1 cellular context compared by ENCODE assay signal in the genomic region with DNA sequence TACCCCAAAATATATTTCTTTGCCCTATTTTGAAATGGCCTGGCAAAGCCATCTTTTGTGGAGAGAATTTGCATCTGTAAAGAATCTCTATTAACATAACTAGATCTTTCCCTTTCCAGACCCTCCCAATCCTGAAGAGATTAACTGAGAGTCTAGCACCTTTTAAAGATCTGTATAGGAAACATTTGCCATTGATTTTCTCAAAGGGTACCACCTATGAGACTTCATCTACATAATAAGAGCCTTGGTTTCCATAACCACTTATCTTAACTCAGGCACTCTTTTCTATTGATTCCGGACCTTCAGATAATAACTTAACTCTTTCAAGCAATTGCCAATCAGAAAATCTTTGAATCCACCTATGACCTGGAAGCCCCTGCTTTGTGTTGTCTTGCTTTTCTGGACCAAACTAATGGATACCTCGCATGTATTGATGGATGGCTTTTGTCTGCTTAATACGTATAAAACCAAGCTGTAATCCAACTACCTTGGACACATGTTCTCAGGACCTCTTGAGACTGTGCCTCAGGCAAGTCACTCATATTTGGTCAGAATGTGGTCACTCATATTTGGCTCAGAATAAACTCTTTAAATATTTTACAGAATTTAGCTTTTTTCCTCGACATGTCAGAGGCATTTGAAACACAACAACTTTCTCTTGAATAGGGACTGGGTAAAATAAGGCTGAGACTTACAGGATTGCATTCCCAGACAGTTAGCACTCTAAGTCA.
TF ChIP-seq lines count a peak whose summit lies in the region.

No MANE protein-coding gene starts in this region.

TF ChIP-seq in SK-N-SH, 30 proteins besides CTCF, POLR2A, EP300 and RAD21 (continued from another document):
- TF ChIP-seq, protein P1, sequence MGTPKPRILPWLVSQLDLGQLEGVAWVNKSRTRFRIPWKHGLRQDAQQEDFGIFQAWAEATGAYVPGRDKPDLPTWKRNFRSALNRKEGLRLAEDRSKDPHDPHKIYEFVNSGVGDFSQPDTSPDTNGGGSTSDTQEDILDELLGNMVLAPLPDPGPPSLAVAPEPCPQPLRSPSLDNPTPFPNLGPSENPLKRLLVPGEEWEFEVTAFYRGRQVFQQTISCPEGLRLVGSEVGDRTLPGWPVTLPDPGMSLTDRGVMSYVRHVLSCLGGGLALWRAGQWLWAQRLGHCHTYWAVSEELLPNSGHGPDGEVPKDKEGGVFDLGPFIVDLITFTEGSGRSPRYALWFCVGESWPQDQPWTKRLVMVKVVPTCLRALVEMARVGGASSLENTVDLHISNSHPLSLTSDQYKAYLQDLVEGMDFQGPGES (IDR thresholded peaks at IDR 0.05; ENCODE audit: low read depth, low read length): no peak
- TF ChIP-seq MEF2A (IDR thresholded peaks at IDR 0.05; ENCODE audit: borderline replicate concordance, low read depth): no peak
